Comparison of ENCODE assay signal across 19 cellular contexts in genomic region chr19:2233601-2234280, GRCh38. TPM values are rescaled to one million over a fixed set of nuclear protein-coding genes. Genes with fewer than 3 reads are reported as not detected.
A peak's percentile ranks its signal among the peaks of the same experiment; 100 is the strongest.
DNase-seq lines count a peak whose midpoint lies in the region; ATAC-seq and TF ChIP-seq lines count a peak whose summit lies in the region.
"Had no signal": no experiment of that assay in that cellular context is flagged by ENCODE, and none has a peak within 500 bp of the region (broad histone marks: within the 10 kb centered on the region; RNA-seq: fewer than 3 reads in every experiment).

No MANE protein-coding gene starts in this region.

- TF ChIP-seq EP300 in ovary (IDR thresholded peaks at IDR 0.05) = no peak

- H3K79me1 ChIP-seq in trophoblast cell (ENCODE audit: low read length) = peaks cover 16% of the 10 kb centered on the region

- no peaks in the 10 kb centered on the region for H3K9me3 Mint-ChIP-seq in T-helper 2 cell treated with Interferon-gamma antibody and Interleukin-4, amounts not matched to agents 5 μg/mL and 100 μg/mL, for 36 hours
- no peaks in the 10 kb centered on the region for H3K9me3 Mint-ChIP-seq in central memory CD8-positive, alpha-beta T cell

- peak overlapping the region; percentile 64 for H3K4ac ChIP-seq in trophoblast cell (ENCODE audit: low read depth, low read length)

- no peak for TF ChIP-seq CTCF in ovary (IDR thresholded peaks at IDR 0.05)

- H2BK120ac ChIP-seq in trophoblast cell (ENCODE audit: insufficient read depth, low read length, poor library complexity) = no peak overlapping the region

- H3K9me3 ChIP-seq in NT2/D1 (ENCODE audit: insufficient read depth, low read length) = no peaks in the 10 kb centered on the region
- H3K9me3 ChIP-seq in trophoblast cell (ENCODE audit: insufficient read depth, low read depth, low read length) = no peaks in the 10 kb centered on the region
- no peaks in the 10 kb centered on the region for H3K9me3 ChIP-seq in ovary
- H3K9me3 ChIP-seq: spleen, upper lobe of right lung had no signal

- H3K14ac ChIP-seq in trophoblast cell (ENCODE audit: low read length) = no peak overlapping the region

- peak overlapping the region; percentile 55 for H3K27ac Mint-ChIP-seq in T-helper 2 cell treated with Interferon-gamma antibody and Interleukin-4, amounts not matched to agents 5 μg/mL and 100 μg/mL, for 36 hours
- H3K27ac Mint-ChIP-seq in central memory CD8-positive, alpha-beta T cell (ENCODE audit: low read depth) = peak overlapping the region; percentile 76

- H4K8ac ChIP-seq in trophoblast cell (ENCODE audit: low read depth, low read length) = no peak overlapping the region

- peak overlapping the region; percentile 97 for H3K4me3 Mint-ChIP-seq in T-helper 2 cell treated with Interferon-gamma antibody and Interleukin-4, amounts not matched to agents 5 μg/mL and 100 μg/mL, for 36 hours
- peak overlapping the region; percentile 91 for H3K4me3 Mint-ChIP-seq in central memory CD8-positive, alpha-beta T cell

- no peak overlapping the region for H3K4me2 ChIP-seq in trophoblast cell (ENCODE audit: low read length)

- DNase-seq in T-helper 2 cell treated with Interferon-gamma antibody and Interleukin-4, amounts not matched to agents 5 μg/mL and 100 μg/mL, for 36 hours (ENCODE audit: low spot score) = no peak
- no peak for DNase-seq in T-helper 2 cell
- no peak for DNase-seq in NT2/D1 (ENCODE audit: low read depth, low spot score)
- no peak for DNase-seq in central memory CD8-positive, alpha-beta T cell (ENCODE audit: low spot score in 2 of 2)
- no peak for DNase-seq in trophoblast cell
- DNase-seq in ovary = no peak
- DNase-seq: activated CD8-positive, alpha-beta memory T cell treated with anti-CD3 and anti-CD28 coated beads, Interleukin-2, amount 50 U/mL, for 4 hours; head of caudate nucleus; left colon; NCI-H2171 treated with DMSO at 0.1 percent for 48 hours; PC-3; spleen; T1000; upper lobe of right lung had no signal

- H3K36me3 ChIP-seq in NT2/D1 (ENCODE audit: insufficient read depth, insufficient read length, low read length) (peaks cover 82% of the 10 kb centered on the region), trophoblast cell (ENCODE audit: control insufficient read depth in 1 of 2, insufficient read depth in 2 of 2, low read length in 2 of 2) (peaks cover 47 to 51% of the 10 kb centered on the region in 2 experiments), ovary (no peaks in the 10 kb centered on the region)

- intact Hi-C loops in ovary (cut with DNase I) = loop anchor here in 2 of 4 donors (5.0 to 10.0 kb wide), 2 partner anchors 66 to 69 kb away; partner anchors contain the start of gene DOT1L (in 1 of the 2)

- H3K4me1 Mint-ChIP-seq in T-helper 2 cell treated with Interferon-gamma antibody and Interleukin-4, amounts not matched to agents 5 μg/mL and 100 μg/mL, for 36 hours (ENCODE audit: low read depth) = peaks cover 22% of the 10 kb centered on the region
- H3K4me1 Mint-ChIP-seq in central memory CD8-positive, alpha-beta T cell = peaks cover 40% of the 10 kb centered on the region

- no CpG with 5 or more reads among the region's 25 CpGs for WGBS in trophoblast cell (ENCODE audit: extremely low coverage, insufficient coverage, insufficient read length)
- 85 to 87% (median 86%) methylated on average over 25 of the region's 25 CpGs for WGBS in ovary, 3 donors

- H4K91ac ChIP-seq in trophoblast cell (ENCODE audit: low read depth, low read length) = no peak overlapping the region

- H3K4me3 ChIP-seq in NT2/D1 (ENCODE audit: insufficient read length, low read depth) (no peak overlapping the region), trophoblast cell (ENCODE audit: low read depth, low read length) (no peak overlapping the region), ovary (no peak overlapping the region)
- H3K4me3 ChIP-seq: upper lobe of right lung had no signal

- H3K36me3 Mint-ChIP-seq in T-helper 2 cell treated with Interferon-gamma antibody and Interleukin-4, amounts not matched to agents 5 μg/mL and 100 μg/mL, for 36 hours (ENCODE audit: low read depth) = peaks cover 40% of the 10 kb centered on the region
- peaks cover 42% of the 10 kb centered on the region for H3K36me3 Mint-ChIP-seq in central memory CD8-positive, alpha-beta T cell (ENCODE audit: insufficient read depth)

- no peak overlapping the region for H2BK12ac ChIP-seq in trophoblast cell (ENCODE audit: low read length)

- no peak overlapping the region for H2AFZ ChIP-seq in trophoblast cell (ENCODE audit: insufficient read depth, low read length, poor library complexity)

- H3K27me3 Mint-ChIP-seq in T-helper 2 cell treated with Interferon-gamma antibody and Interleukin-4, amounts not matched to agents 5 μg/mL and 100 μg/mL, for 36 hours (ENCODE audit: low read depth) = no peaks in the 10 kb centered on the region
- H3K27me3 Mint-ChIP-seq in central memory CD8-positive, alpha-beta T cell = no peaks in the 10 kb centered on the region

- peaks cover 35% of the 10 kb centered on the region for H3K79me2 ChIP-seq in trophoblast cell (ENCODE audit: control insufficient read depth, insufficient read depth, low read length, poor library complexity)

- no peak overlapping the region for H2BK5ac ChIP-seq in trophoblast cell (ENCODE audit: low read depth, low read length, poor library complexity)

- TF ChIP-seq POLR2A in ovary (IDR thresholded peaks at IDR 0.05) = no peak

- H4K12ac ChIP-seq in trophoblast cell (ENCODE audit: low read depth, low read length) = no peak overlapping the region

- no peaks in the 10 kb centered on the region for H3K27me3 ChIP-seq in NT2/D1 (ENCODE audit: insufficient read depth, insufficient read length)
- H3K27me3 ChIP-seq in trophoblast cell (ENCODE audit: insufficient read depth, low read length) = no peaks in the 10 kb centered on the region
- no peaks in the 10 kb centered on the region for H3K27me3 ChIP-seq in ovary
- H3K27me3 ChIP-seq: spleen, upper lobe of right lung had no signal

- H3K9ac ChIP-seq in NT2/D1 (ENCODE audit: insufficient read length, low read depth) = peak overlapping the region; percentile 70
- H3K9ac ChIP-seq in trophoblast cell (ENCODE audit: low read length) = no peak overlapping the region

- no peak overlapping the region for H3K23ac ChIP-seq in trophoblast cell (ENCODE audit: low read length)

- H3K4me1 ChIP-seq in NT2/D1 (ENCODE audit: insufficient read depth, insufficient read length) (peaks cover 30% of the 10 kb centered on the region), trophoblast cell (ENCODE audit: control insufficient read depth in 1 of 2, insufficient read depth in 2 of 2, low read length in 2 of 2) (peaks cover 12% of the 10 kb centered on the region in 2 experiments), ovary (ENCODE audit: insufficient read depth) (peaks cover 12% of the 10 kb centered on the region)

- ATAC-seq in central memory CD8-positive, alpha-beta T cell (replicated peaks; ENCODE audit: extremely low read depth, poor library complexity, severe bottlenecking) = no peak
- ATAC-seq in HG02981 (IDR thresholded peaks at IDR 0.05; ENCODE audit: unreplicated experiment) (no peak), GM21717 (IDR thresholded peaks at IDR 0.05; ENCODE audit: unreplicated experiment) (no peak)
- ATAC-seq: left colon, PC-3, upper lobe of right lung had no signal

- no peak overlapping the region for H2AK5ac ChIP-seq in trophoblast cell (ENCODE audit: low read length)

- H3K27ac ChIP-seq in trophoblast cell (ENCODE audit: low read depth, low read length) (no peak overlapping the region), ovary (no peak overlapping the region)
- H3K27ac ChIP-seq: upper lobe of right lung had no signal

- H3K18ac ChIP-seq in trophoblast cell (ENCODE audit: low read length) = no peak overlapping the region

RNA-seq across cellular contexts. Expression of gene PLEKHJ1, which starts 2.4 kb away (rescaled TPM):
- polyA plus RNA-seq in trophoblast cell (2013) = 71.1 and 72.2 TPM in 2 replicates
- total RNA-seq in ovary = 10 to 100 TPM; 39.0 to 55.2 (median 46.8) TPM
- 10 to 100 TPM; 17.1 to 57.9 TPM for polyA plus RNA-seq in ovary

RNA-seq across cellular contexts. Expression of gene SF3A2, which starts 2.9 kb away (rescaled TPM):
- polyA plus RNA-seq in trophoblast cell (2013) = 90.1 and 94.1 TPM in 2 replicates
- total RNA-seq in ovary = 100 to 1,000 TPM in 3 of 7 donors, 10 to 100 TPM in 4; 33.0 to 137 (median 89.8) TPM
- polyA plus RNA-seq in ovary = 10 to 100 TPM; 13.7 to 95.7 TPM

RNA-seq across cellular contexts. Expression of gene AMH, which starts 15.4 kb away (rescaled TPM):
- polyA plus RNA-seq in trophoblast cell (2013) = 2.4 and 2.8 TPM in 2 replicates
- total RNA-seq in ovary = 1 to 10 TPM in 6 of 7 donors, under 1 TPM in 1; 0.80 to 3.9 (median 1.3) TPM
- 10 to 100 TPM in 1 of 2 donors, not detected in 1; 12.0 TPM for polyA plus RNA-seq in ovary

RNA-seq across cellular contexts. Expression of gene JSRP1, which starts 22.5 kb away (rescaled TPM):
- polyA plus RNA-seq in trophoblast cell (2013) = 0.10 and 0.12 TPM in 2 replicates
- under 1 TPM in 4 of 7 donors, not detected in 3; 0.30 to 0.92 (median 0.41) TPM for total RNA-seq in ovary
- under 1 TPM in 1 of 2 donors, not detected in 1; 0.31 TPM for polyA plus RNA-seq in ovary
- total RNA-seq: bronchial epithelial cell, H4, PC-3 had no signal

RNA-seq across cellular contexts. Expression of gene PEAK3, which starts 48.2 kb away (rescaled TPM):
- polyA plus RNA-seq in trophoblast cell (2013) = 0.03 TPM in 2 replicates
- under 1 TPM in 5 of 7 donors, not detected in 2; 0.11 to 0.62 (median 0.35) TPM for total RNA-seq in ovary
- under 1 TPM in 1 of 2 donors, not detected in 1; 0.10 TPM for polyA plus RNA-seq in ovary
- total RNA-seq: bronchial epithelial cell, PC-3 had no signal
- polyA plus RNA-seq: neural cell had no signal
